In genomic region chr9:94786586-94786985, GRCh38 we compare ENCODE assay signal across 26 cellular contexts.
"Had no signal": no experiment of that assay in that cellular context is flagged by ENCODE, and none has a peak within 500 bp of the region (broad histone marks: within the 10 kb centered on the region; RNA-seq: fewer than 3 reads in every experiment).

No MANE protein-coding gene starts in this region.

- H3K4me3 ChIP-seq: body of pancreas, cardiac muscle cell, gastroesophageal sphincter, heart left ventricle, lower lobe of right lung, stomach, testis, uterus had no signal

- H3K9me3 Mint-ChIP-seq: activated B cell treated with CpG ODN at 0.5 μM for 24 hours; activated CD4-positive, alpha-beta memory T cell treated with anti-CD3 and anti-CD28 coated beads, Interleukin-2, amount 10 ng/mL, durations not matched to agents 7 days and 5 days; activated naive CD4-positive, alpha-beta T cell treated with anti-CD3 and anti-CD28 coated beads, Interleukin-2, amount 10 ng/mL, durations not matched to agents 7 days and 5 days; activated naive CD8-positive, alpha-beta T cell treated with anti-CD3 and anti-CD28 coated beads, Interleukin-2, amount 50 U/mL, for 24 hours; activated T-cell treated with anti-CD3 and anti-CD28 coated beads, Interleukin-2, amount 50 U/mL, for 72 hours; natural killer cell; stimulated activated memory B cell treated with anti-CD40 and anti-IgM and Interleukin-4, amounts not matched to agents 10 μg/mL and 1 μg/mL and 100 μg/mL, for 72 hours had no signal

- H3K27me3 Mint-ChIP-seq: activated B cell treated with CpG ODN at 0.5 μM for 24 hours; activated CD4-positive, alpha-beta memory T cell treated with anti-CD3 and anti-CD28 coated beads, Interleukin-2, amount 10 ng/mL, durations not matched to agents 7 days and 5 days; activated naive CD4-positive, alpha-beta T cell treated with anti-CD3 and anti-CD28 coated beads, Interleukin-2, amount 10 ng/mL, durations not matched to agents 7 days and 5 days; activated naive CD8-positive, alpha-beta T cell treated with anti-CD3 and anti-CD28 coated beads, Interleukin-2, amount 50 U/mL, for 24 hours; stimulated activated memory B cell treated with anti-CD40 and anti-IgM and Interleukin-4, amounts not matched to agents 10 μg/mL and 1 μg/mL and 100 μg/mL, for 72 hours had no signal

- ATAC-seq: activated naive CD8-positive, alpha-beta T cell treated with anti-CD3 and anti-CD28 coated beads, Interleukin-2, amount 50 U/mL, for 24 hours; activated T-cell treated with anti-CD3 and anti-CD28 coated beads, Interleukin-2, amount 50 U/mL, for 72 hours; body of pancreas; gastroesophageal sphincter; heart left ventricle; left lobe of liver; lower lobe of right lung; natural killer cell; right cardiac atrium; stimulated activated memory B cell treated with anti-CD40 and anti-IgM and Interleukin-4, amounts not matched to agents 10 μg/mL and 1 μg/mL and 100 μg/mL, for 72 hours had no signal

- H3K4me1 Mint-ChIP-seq: activated B cell treated with CpG ODN at 0.5 μM for 24 hours; stimulated activated memory B cell treated with anti-CD40 and anti-IgM and Interleukin-4, amounts not matched to agents 10 μg/mL and 1 μg/mL and 100 μg/mL, for 72 hours had no signal

- H3K36me3 ChIP-seq: cardiac muscle cell, lower lobe of right lung, uterus had no signal

- H3K27me3 ChIP-seq: body of pancreas, cardiac muscle cell, gastroesophageal sphincter, heart left ventricle, stomach, testis, uterus had no signal

- DNase-seq: activated B cell treated with CpG ODN at 0.5 μM for 24 hours; activated CD4-positive, alpha-beta T cell treated with anti-CD3 and anti-CD28 coated beads for 4 hours; activated effector memory CD4-positive, alpha-beta T cell treated with anti-CD3 and anti-CD28 coated beads, Interleukin-2, amount 50 U/mL, for 16 hours; activated naive CD4-positive, alpha-beta T cell treated with anti-CD3 and anti-CD28 coated beads, Interleukin-2, amount 10 ng/mL, durations not matched to agents 7 days and 5 days; activated naive CD8-positive, alpha-beta T cell treated with anti-CD3 and anti-CD28 coated beads, Interleukin-2, amount 50 U/mL, for 24 hours; activated T-cell treated with anti-CD3 and anti-CD28 coated beads, Interleukin-2, amount 50 U/mL, for 72 hours; body of pancreas; dermis blood vessel endothelial cell; effector memory CD4-positive, alpha-beta T cell; heart left ventricle; kidney; lower lobe of right lung; midbrain; natural killer cell; right cardiac atrium; stimulated activated CD4-positive, alpha-beta T cell treated with anti-CD3 and anti-CD28 coated beads, Interleukin-2, amount 100 ng/mL, for 24 hours; stomach; T1000; testis; trophoblast cell; uterus had no signal

- H3K36me3 Mint-ChIP-seq: natural killer cell had no signal

- H3K9me3 ChIP-seq: body of pancreas, gastroesophageal sphincter, heart left ventricle, lower lobe of right lung, stomach, testis, uterus had no signal

- H3K4me3 Mint-ChIP-seq: activated B cell treated with CpG ODN at 0.5 μM for 24 hours; activated CD4-positive, alpha-beta memory T cell treated with anti-CD3 and anti-CD28 coated beads, Interleukin-2, amount 10 ng/mL, durations not matched to agents 7 days and 5 days; activated naive CD4-positive, alpha-beta T cell treated with anti-CD3 and anti-CD28 coated beads, Interleukin-2, amount 10 ng/mL, durations not matched to agents 7 days and 5 days; activated naive CD8-positive, alpha-beta T cell treated with anti-CD3 and anti-CD28 coated beads, Interleukin-2, amount 50 U/mL, for 24 hours; activated T-cell treated with anti-CD3 and anti-CD28 coated beads, Interleukin-2, amount 50 U/mL, for 72 hours; natural killer cell; stimulated activated memory B cell treated with anti-CD40 and anti-IgM and Interleukin-4, amounts not matched to agents 10 μg/mL and 1 μg/mL and 100 μg/mL, for 72 hours had no signal

- H3K27ac Mint-ChIP-seq: activated B cell treated with CpG ODN at 0.5 μM for 24 hours; activated CD4-positive, alpha-beta memory T cell treated with anti-CD3 and anti-CD28 coated beads, Interleukin-2, amount 10 ng/mL, durations not matched to agents 7 days and 5 days; activated naive CD4-positive, alpha-beta T cell treated with anti-CD3 and anti-CD28 coated beads, Interleukin-2, amount 10 ng/mL, durations not matched to agents 7 days and 5 days; activated naive CD8-positive, alpha-beta T cell treated with anti-CD3 and anti-CD28 coated beads, Interleukin-2, amount 50 U/mL, for 24 hours; activated T-cell treated with anti-CD3 and anti-CD28 coated beads, Interleukin-2, amount 50 U/mL, for 72 hours; stimulated activated memory B cell treated with anti-CD40 and anti-IgM and Interleukin-4, amounts not matched to agents 10 μg/mL and 1 μg/mL and 100 μg/mL, for 72 hours had no signal

- H3K27ac ChIP-seq: body of pancreas, cardiac muscle cell, gastroesophageal sphincter, heart left ventricle, lower lobe of right lung, stomach, testis, uterus had no signal

- H3K4me1 ChIP-seq: uterus had no signal
